Comparison of ENCODE assay signal across 31 cellular contexts in genomic region chr16:83981799-83982198, GRCh38. TPM values are rescaled to one million over a fixed set of nuclear protein-coding genes. Genes with fewer than 3 reads are reported as not detected.
"Had no signal": no experiment of that assay in that cellular context is flagged by ENCODE, and none has a peak within 500 bp of the region (broad histone marks: within the 10 kb centered on the region; RNA-seq: fewer than 3 reads in every experiment).

No MANE protein-coding gene starts in this region.

- ATAC-seq: effector memory CD8-positive, alpha-beta T cell; esophagus mucosa; gastrocnemius medialis; heart right ventricle; left cardiac atrium; left lung; left ventricle myocardium superior; lower lobe of right lung; mucosa of descending colon had no signal

- H3K36me3 ChIP-seq: colonic mucosa, esophagus squamous epithelium, gastrocnemius medialis, heart right ventricle, left lung, lower lobe of right lung had no signal

- H3K4me3 ChIP-seq: colonic mucosa, esophagus squamous epithelium, gastrocnemius medialis, heart right ventricle, left lung, lower lobe of right lung, mucosa of descending colon had no signal

- H3K9me3 ChIP-seq: colonic mucosa, gastrocnemius medialis, lower lobe of right lung, mucosa of descending colon had no signal

- H3K27me3 ChIP-seq: colonic mucosa, gastrocnemius medialis, heart right ventricle had no signal

- DNase-seq: colonic mucosa; cortex of kidney; effector CD8-positive, alpha-beta T cell; effector memory CD8-positive, alpha-beta T cell; endodermal cell; erythroblast; esophagus squamous epithelium; foreskin fibroblast; foreskin melanocyte; gastrocnemius medialis; glutamatergic neuron; head of caudate nucleus; heart right ventricle; hippocampal formation; left cardiac atrium; left ventricle myocardium superior; lower lobe of right lung; mesenchymal stem cell; mucosa of descending colon had no signal

- FAIRE-seq: endometrium, islet of Langerhans, keratinocyte had no signal

- H3K27ac ChIP-seq: colonic mucosa, epithelial cell of prostate, esophagus squamous epithelium, gastrocnemius medialis, heart right ventricle, left lung, lower lobe of right lung had no signal

- H3K4me1 ChIP-seq: colonic mucosa, esophagus squamous epithelium, gastrocnemius medialis, left lung, lower lobe of right lung had no signal

RNA-seq across cellular contexts. Expression of gene NECAB2, which starts 13.8 kb away (rescaled TPM):
- total RNA-seq: dermis microvascular lymphatic vessel endothelial cell, esophagus mucosa, esophagus squamous epithelium, gastrocnemius medialis, glomerular endothelial cell, kidney epithelial cell, lower leg skin, lung microvascular endothelial cell, myocyte had no signal
- polyA plus RNA-seq: keratinocyte had no signal
